ENCODE assay signal across 27 cellular contexts in the genomic region with DNA sequence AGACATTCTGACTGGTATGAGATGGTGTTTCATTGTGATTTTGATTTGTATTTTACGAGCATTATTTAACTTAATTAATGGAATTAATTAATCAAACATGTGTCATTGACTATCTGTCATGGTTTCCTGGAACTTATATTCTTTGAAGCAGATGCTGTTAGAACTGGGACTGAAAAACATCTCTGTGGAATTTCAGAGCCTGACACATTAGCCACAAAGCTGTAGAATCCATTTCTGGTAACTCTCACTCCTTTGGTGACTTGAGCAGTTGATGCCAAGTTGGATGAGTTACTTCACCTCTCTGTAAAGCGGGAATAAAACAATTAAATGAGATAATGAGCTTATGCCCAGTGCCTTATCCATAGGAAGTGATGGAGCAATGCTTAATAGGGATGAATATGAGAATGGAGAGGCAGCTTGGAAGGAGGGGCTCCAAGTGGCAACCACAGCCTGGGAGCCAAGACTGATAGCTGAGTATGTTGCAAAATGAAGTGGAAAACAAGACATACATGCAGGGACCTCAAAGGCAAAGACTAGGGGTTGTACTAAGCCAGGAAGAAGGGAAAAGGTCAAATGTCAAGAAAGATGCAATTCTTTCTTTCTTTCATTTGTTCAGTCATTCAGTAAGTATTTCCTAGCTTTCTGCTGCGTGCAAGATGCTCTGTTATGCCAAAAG. TPM values are rescaled to one million over a fixed set of nuclear protein-coding genes. Genes with fewer than 3 reads are reported as not detected.
"Had no signal": no experiment of that assay in that cellular context is flagged by ENCODE, and none has a peak within 500 bp of the region (broad histone marks: within the 10 kb centered on the region; RNA-seq: fewer than 3 reads in every experiment).

No MANE protein-coding gene starts in this region.

- H3K9ac ChIP-seq: neural progenitor cell, parathyroid adenoma had no signal

- H2AFZ ChIP-seq: neural progenitor cell, parathyroid adenoma had no signal

- H3K9me3 Mint-ChIP-seq: endodermal cell; natural killer cell treated with Interleukin-12 subunit alpha and Interleukin-12 subunit beta and Interleukin-15 and Interleukin-18, amount 100 ng/mL, for 72 hours; neural progenitor cell had no signal

- H3K4me1 ChIP-seq: lower lobe of right lung, parathyroid adenoma, psoas muscle, stomach, transverse colon had no signal

- H3K4me1 Mint-ChIP-seq: memory B cell, neural progenitor cell had no signal

- H3K36me3 Mint-ChIP-seq: natural killer cell treated with Interleukin-12 subunit alpha and Interleukin-12 subunit beta and Interleukin-15 and Interleukin-18, amount 100 ng/mL, for 72 hours; neural progenitor cell had no signal

- H3K27me3 ChIP-seq: heart right ventricle, neural progenitor cell, right lobe of liver, stomach, transverse colon had no signal

- DNase-seq: effector CD4-positive, alpha-beta T cell; endodermal cell; erythroblast; heart right ventricle; left cardiac atrium; left ventricle myocardium inferior; lower lobe of right lung; midbrain; nucleus accumbens; psoas muscle; retina; right lobe of liver; stimulated activated CD4-positive, alpha-beta T cell treated with anti-CD3 and anti-CD28 coated beads, Interleukin-12 subunit alpha, Interleukin-12 subunit beta, amount 100 ng/mL, for 4 hours; stimulated activated naive CD4-positive, alpha-beta T cell; stomach; substantia nigra; transverse colon had no signal

- FAIRE-seq: endothelial cell of umbilical vein, frontal cortex, keratinocyte had no signal

- H3K27ac ChIP-seq: coronary artery, heart right ventricle, left ventricle myocardium inferior, lower lobe of right lung, neural progenitor cell, parathyroid adenoma, psoas muscle, right lobe of liver, thoracic aorta had no signal

- H3K36me3 ChIP-seq: heart right ventricle, left ventricle myocardium inferior, lower lobe of right lung, neural progenitor cell, right lobe of liver, stomach, thoracic aorta, transverse colon had no signal

- H3K4me3 Mint-ChIP-seq: endodermal cell; memory B cell; natural killer cell treated with Interleukin-12 subunit alpha and Interleukin-12 subunit beta and Interleukin-15 and Interleukin-18, amount 100 ng/mL, for 72 hours; neural progenitor cell had no signal

- H3K9me3 ChIP-seq: heart right ventricle, left ventricle myocardium inferior, lower lobe of right lung, psoas muscle, right lobe of liver, stomach, thoracic aorta, transverse colon had no signal

- H3K4me3 ChIP-seq: coronary artery, heart right ventricle, left ventricle myocardium inferior, lower lobe of right lung, neural progenitor cell, psoas muscle, right lobe of liver, skin epidermis, stomach, thoracic aorta, transverse colon had no signal

- H3K4me2 ChIP-seq: neural progenitor cell had no signal

- H3K79me2 ChIP-seq: parathyroid adenoma had no signal

- H3K27ac Mint-ChIP-seq: endodermal cell; memory B cell; natural killer cell treated with Interleukin-12 subunit alpha and Interleukin-12 subunit beta and Interleukin-15 and Interleukin-18, amount 100 ng/mL, for 72 hours; neural progenitor cell had no signal

RNA-seq across cellular contexts. Expression of gene ADRA1B, which starts 23.1 kb away (rescaled TPM):
- total RNA-seq: endothelial cell of umbilical vein; natural killer cell treated with Interleukin-12 subunit alpha and Interleukin-12 subunit beta and Interleukin-15 and Interleukin-18, amount 100 ng/mL, for 72 hours had no signal
